ENCODE assay signal across 11 cellular contexts in the genomic region with DNA sequence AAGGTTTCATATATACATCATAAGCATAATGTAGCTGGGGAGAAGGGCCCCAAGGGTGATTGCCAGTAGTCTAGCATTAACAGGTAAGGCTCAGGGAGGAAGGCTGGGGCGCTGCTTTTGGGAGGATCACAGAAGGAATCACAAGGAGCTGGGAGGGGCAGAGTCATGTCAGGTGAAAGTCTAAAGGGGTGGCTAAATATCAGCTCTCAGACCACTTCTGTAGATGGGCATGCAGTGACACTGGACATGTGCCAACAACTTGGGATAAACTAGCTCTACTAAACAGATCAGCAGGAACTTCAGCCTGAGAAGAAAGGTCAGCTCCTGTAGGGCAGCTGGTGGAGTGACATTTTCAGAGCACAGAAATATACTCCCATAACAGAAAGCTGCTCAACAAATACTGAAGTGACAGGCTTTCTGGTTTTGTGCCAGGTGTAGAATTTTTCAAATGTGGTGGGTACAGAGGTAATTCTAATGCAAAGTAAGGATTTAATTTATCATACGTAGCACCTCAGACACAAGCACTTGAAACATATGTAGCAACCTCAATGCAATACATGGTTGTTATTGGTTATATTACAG.
DNase-seq lines count a peak whose midpoint lies in the region; ATAC-seq and TF ChIP-seq lines count a peak whose summit lies in the region.
"Had no signal": no experiment of that assay in that cellular context is flagged by ENCODE, and none has a peak within 500 bp of the region (broad histone marks: within the 10 kb centered on the region; RNA-seq: fewer than 3 reads in every experiment).

No MANE protein-coding gene starts in this region.

- POLR2A ChIA-PET in GM10248 (lab: Yijun Ruan, JAX), result no interaction called here

- peak; percentile 21 for DNase-seq in DMS79 (lab: John Stamatoyannopoulos, UW)
- peak; percentile 47 for DNase-seq in NCI-H2029 treated with DMSO at 0.1 percent for 48 hours (lab: John Stamatoyannopoulos, UW)
- DNase-seq in SHP77 treated with DMSO at 0.1 percent for 48 hours (lab: John Stamatoyannopoulos, UW), result peak; percentile 96
- no peak for DNase-seq in GM10248 (ENCODE audit: extremely low spot score)
- no peak for DNase-seq in cortex of kidney (lab: John Stamatoyannopoulos, UW)
- DNase-seq: glutamatergic neuron, left colon had no signal

- TF ChIP-seq CTCF in GM10248 (IDR thresholded peaks at IDR 0.05; ENCODE audit: control extremely low read depth, extremely low read depth, low read depth, missing control alignments), result no peak

- peak; percentile 17 for ATAC-seq in GM21529 (IDR thresholded peaks at IDR 0.05; ENCODE audit: unreplicated experiment)
- no peak for ATAC-seq in HG02763 (IDR thresholded peaks at IDR 0.05; ENCODE audit: unreplicated experiment)
- no peak for ATAC-seq in HG02981 (IDR thresholded peaks at IDR 0.05; ENCODE audit: unreplicated experiment)
- ATAC-seq: left colon; naive thymus-derived CD4-positive, alpha-beta T cell had no signal

- CTCF ChIA-PET in GM10248 (lab: Yijun Ruan, JAX), result interaction anchor here (0.7 to 1.2 kb wide), 5 partner anchors 10 to 34 kb away, joined by 3 to 4 read pairs (median 3); no protein-coding TSS in a partner anchor

Comparison
In these comparisons a context has a peak if more than half of its experiments do, and no peak if none do; other contexts are left out.
1. DNase-seq: peak in DMS79 (single experiment), NCI-H2029 treated with DMSO at 0.1 percent for 48 hours (single experiment) and SHP77 treated with DMSO at 0.1 percent for 48 hours (single experiment); none in GM10248 (single experiment) and cortex of kidney (single experiment).